ENCODE assay signal across 8 cellular contexts in genomic region chrX:102721169-102721506, GRCh38. TPM values are rescaled to one million over a fixed set of nuclear protein-coding genes. Genes with fewer than 3 reads are reported as not detected.
DNase-seq lines count a peak whose midpoint lies in the region; ATAC-seq and TF ChIP-seq lines count a peak whose summit lies in the region.
"Not testable (repeated sequence)": the region's sequence is repeated elsewhere in the genome, so short reads cannot be mapped to it uniquely, and the experiment has no call there.

No MANE protein-coding gene starts in this region.

- not testable (repeated sequence) for H3K9me3 ChIP-seq in CD4-positive, alpha-beta T cell (ENCODE audit: control insufficient read depth, low read length); esophagus squamous epithelium; ovary; subcutaneous abdominal adipose tissue (ENCODE audit: control insufficient read depth in 5 of 5, low read length in 5 of 5)

- not testable (repeated sequence) for H3K27ac Mint-ChIP-seq in CD4-positive, alpha-beta T cell; IgD-negative memory B cell; activated CD4-positive, alpha-beta memory T cell treated with anti-CD3 and anti-CD28 coated beads for 36 hours
- peak overlapping the region in 3 of 5 experiments; percentile 94 to 98 (median 97) for H3K27ac Mint-ChIP-seq in brain

- H3K27ac ChIP-seq in CD4-positive, alpha-beta T cell (ENCODE audit: low read depth, low read length); esophagus squamous epithelium; ovary; subcutaneous abdominal adipose tissue (ENCODE audit: low read depth, low read length): not testable (repeated sequence)

- not testable (repeated sequence) for H3K27me3 Mint-ChIP-seq in CD4-positive, alpha-beta T cell; IgD-negative memory B cell; activated CD4-positive, alpha-beta memory T cell treated with anti-CD3 and anti-CD28 coated beads for 36 hours; brain

- not testable (repeated sequence) for H3K9me3 Mint-ChIP-seq in CD4-positive, alpha-beta T cell; IgD-negative memory B cell; activated CD4-positive, alpha-beta memory T cell treated with anti-CD3 and anti-CD28 coated beads for 36 hours; brain

- H3K36me3 ChIP-seq in esophagus squamous epithelium; ovary; subcutaneous abdominal adipose tissue (ENCODE audit: control insufficient read depth in 5 of 5, insufficient read depth in 5 of 5, low read length in 5 of 5): not testable (repeated sequence)

- peaks cover 0 to 11% (median 0%) of the 10 kb centered on the region in 3 donors for H3K4me1 ChIP-seq in esophagus squamous epithelium
- not testable (repeated sequence) for H3K4me1 ChIP-seq in ovary (ENCODE audit: insufficient read depth); subcutaneous abdominal adipose tissue (ENCODE audit: control insufficient read depth in 5 of 5, insufficient read depth in 5 of 5, low read length in 5 of 5)

- not testable (repeated sequence) for H3K27me3 ChIP-seq in CD4-positive, alpha-beta T cell (ENCODE audit: control insufficient read depth, insufficient read depth, low read length); esophagus squamous epithelium; ovary; subcutaneous abdominal adipose tissue (ENCODE audit: control insufficient read depth in 5 of 5, insufficient read depth in 4 of 5, low read length in 5 of 5)

- DNase-seq in CD4-positive, alpha-beta T cell; activated CD4-positive, alpha-beta memory T cell treated with anti-CD3 and anti-CD28 coated beads for 36 hours; esophagus squamous epithelium (lab: John Stamatoyannopoulos, UW); left colon; ovary: not testable (repeated sequence)

- intact Hi-C loops in CD4-positive, alpha-beta T cell (cut with DNase I, micrococcal nuclease), result loop anchor here in 1 of 2 experiments (10.0 kb wide), 1 partner anchor 66 kb away; the partner anchor contains the start of gene GPRASP1
- intact Hi-C loops in activated CD4-positive, alpha-beta memory T cell treated with anti-CD3 and anti-CD28 coated beads for 36 hours (cut with micrococcal nuclease); esophagus squamous epithelium (cut with DNase I); left colon (cut with DNase I, micrococcal nuclease); ovary (cut with DNase I): not testable (repeated sequence)

- TF ChIP-seq EP300 in ovary (IDR thresholded peaks at IDR 0.05), result not testable (repeated sequence)

- 30% methylated on average over 2 of the region's 7 CpGs; no CpG with 5 or more reads in 1 of the 2 donors for WGBS in esophagus squamous epithelium, 2 donors
- 56 to 70% (median 69%) methylated on average over 7 of the region's 7 CpGs for WGBS in ovary, 3 donors

- ATAC-seq in CD4-positive, alpha-beta T cell (ENCODE audit: poor library complexity), result not testable (repeated sequence)
- peak; percentile 25 for ATAC-seq in left colon

- H3K4me3 Mint-ChIP-seq in CD4-positive, alpha-beta T cell, result peak overlapping the region; percentile 92
- H3K4me3 Mint-ChIP-seq in IgD-negative memory B cell (peak overlapping the region in 3 of 4 donors; percentile 1 to 92 (median 83)), brain (peak overlapping the region; percentile 88 to 97 (median 94))
- H3K4me3 Mint-ChIP-seq in activated CD4-positive, alpha-beta memory T cell treated with anti-CD3 and anti-CD28 coated beads for 36 hours, result peak overlapping the region; percentile 85

- not testable (repeated sequence) for H3K36me3 Mint-ChIP-seq in CD4-positive, alpha-beta T cell (ENCODE audit: low read depth); IgD-negative memory B cell; activated CD4-positive, alpha-beta memory T cell treated with anti-CD3 and anti-CD28 coated beads for 36 hours; brain

- TF ChIP-seq CTCF in CD4-positive, alpha-beta T cell (IDR thresholded peaks at IDR 0.05); brain (conservative IDR thresholded peaks at IDR 0.05); esophagus squamous epithelium (IDR thresholded peaks at IDR 0.05); ovary (IDR thresholded peaks at IDR 0.05): not testable (repeated sequence)

- H3K4me1 Mint-ChIP-seq in CD4-positive, alpha-beta T cell (ENCODE audit: low read depth), result peaks cover 13% of the 10 kb centered on the region
- H3K4me1 Mint-ChIP-seq in IgD-negative memory B cell, brain: not testable (repeated sequence)
- peaks cover 11% of the 10 kb centered on the region for H3K4me1 Mint-ChIP-seq in activated CD4-positive, alpha-beta memory T cell treated with anti-CD3 and anti-CD28 coated beads for 36 hours (ENCODE audit: low read depth)

- TF ChIP-seq POLR2A in esophagus squamous epithelium (IDR thresholded peaks at IDR 0.05); ovary (IDR thresholded peaks at IDR 0.05): not testable (repeated sequence)

- H3K4me3 ChIP-seq in esophagus squamous epithelium (peak overlapping the region; percentile 28 to 61 (median 44)), ovary (peak overlapping the region; percentile 33), subcutaneous abdominal adipose tissue (ENCODE audit: low read depth in 1 of 5, low read length in 5 of 5) (peak overlapping the region; percentile 62 to 82 (median 72))

- POLR2A ChIA-PET in CD4-positive, alpha-beta T cell (lab: Charles Lee), result interaction anchor here (1.4 to 2.1 kb wide), 3 partner anchors 61 to 122 kb away, joined by 5 to 16 read pairs (median 6); partner anchors contain the start of genes ARMCX5 and GPRASP1
- POLR2A ChIA-PET in activated CD4-positive, alpha-beta memory T cell treated with anti-CD3 and anti-CD28 coated beads for 36 hours (lab: Charles Lee), result not testable (repeated sequence)

- CTCF ChIA-PET in CD4-positive, alpha-beta T cell (lab: Charles Lee); activated CD4-positive, alpha-beta memory T cell treated with anti-CD3 and anti-CD28 coated beads for 36 hours (lab: Charles Lee): not testable (repeated sequence)

- peak overlapping the region in 3 of 5 donors; percentile 52 to 71 (median 60) for H3K9ac ChIP-seq in subcutaneous abdominal adipose tissue (ENCODE audit: low read length in 5 of 5)

RNA-seq across cellular contexts. Expression of gene GPRASP3, which starts 0.6 kb away (rescaled TPM):
- 1 to 10 TPM; 1.5 to 2.6 TPM for total RNA-seq in CD4-positive, alpha-beta T cell
- polyA plus RNA-seq in IgD-negative memory B cell (0.68 TPM), brain (ENCODE audit: insufficient read depth, low read depth, low replicate concordance) (5.3 TPM), ovary (1 to 10 TPM; 4.0 to 7.2 TPM)
- total RNA-seq in activated CD4-positive, alpha-beta memory T cell treated with anti-CD3 and anti-CD28 coated beads for 36 hours, result 1 to 10 TPM; 1.1 to 1.3 TPM
- total RNA-seq in esophagus squamous epithelium (1 to 10 TPM; 1.4 to 3.8 (median 2.5) TPM), left colon (1 to 10 TPM; 3.1 to 3.2 TPM), ovary (10 to 100 TPM in 4 of 7 donors, 1 to 10 TPM in 3; 3.2 to 15.4 (median 11.1) TPM)

RNA-seq across cellular contexts. Expression of gene GPRASP2, which starts 8.9 kb away (rescaled TPM):
- total RNA-seq in CD4-positive, alpha-beta T cell, result 1 to 10 TPM; 2.1 to 2.6 TPM
- polyA plus RNA-seq in IgD-negative memory B cell (0.74 TPM), brain (ENCODE audit: insufficient read depth, low read depth, low replicate concordance) (30.9 TPM), ovary (10 to 100 TPM; 33.3 to 42.2 TPM)
- 1 to 10 TPM; 1.2 to 1.7 TPM for total RNA-seq in activated CD4-positive, alpha-beta memory T cell treated with anti-CD3 and anti-CD28 coated beads for 36 hours
- total RNA-seq in esophagus squamous epithelium (10 to 100 TPM in 1 of 4 donors, 1 to 10 TPM in 3; 3.4 to 10.1 (median 6.8) TPM), left colon (1 to 10 TPM; 1.5 to 4.4 TPM), ovary (10 to 100 TPM; 19.6 to 60.6 (median 39.1) TPM)
